Comparison of ENCODE assay signal across 8 cellular contexts in genomic region chr4:1289232-1290164, GRCh38. TPM values are rescaled to one million over a fixed set of nuclear protein-coding genes. Genes with fewer than 3 reads are reported as not detected.
A peak's percentile ranks its signal among the peaks of the same experiment; 100 is the strongest.
DNase-seq lines count a peak whose midpoint lies in the region; ATAC-seq and TF ChIP-seq lines count a peak whose summit lies in the region.

MAEA (plus strand) TSS chr4:1289891; CDS start chr4:1289914, 23 bp downstream.

- DNase-seq in DMS79 treated with DMSO at 0.1 percent for 48 hours (lab: John Stamatoyannopoulos, UW) (peak; percentile 66), Karpas-422 (peak; percentile 99), RKO (ENCODE audit: low spot score) (peak; percentile 97), activated T-helper 1 cell treated with Interleukin-2 at 50 U/mL for 16 hours (ENCODE audit: low read depth) (peak; percentile 96), esophagus squamous epithelium (lab: John Stamatoyannopoulos, UW) (peak; percentile 73), myocyte (ENCODE audit: low read depth) (peak; percentile 97)
- DNase-seq in stimulated activated CD8-positive, alpha-beta memory T cell treated with anti-CD3 and anti-CD28 coated beads, Interleukin-7, amount 100 ng/mL, for 48 hours (ENCODE audit: extremely low read depth in 1 of 2, low read depth in 1 of 2), result peak; percentile 95 to 96

- peak in 1 of 6 experiments; percentile 21 for TF ChIP-seq CTCF in esophagus squamous epithelium (IDR thresholded peaks at IDR 0.05)

- peak in 3 of 4 donors; percentile 40 to 90 (median 76) for TF ChIP-seq POLR2A in esophagus squamous epithelium (IDR thresholded peaks at IDR 0.05)

- peaks cover 43% of the 10 kb centered on the region for H3K4me1 ChIP-seq in Karpas-422 (ENCODE audit: low read length)
- peaks cover 19 to 51% (median 37%) of the 10 kb centered on the region in 3 donors for H3K4me1 ChIP-seq in esophagus squamous epithelium

- ATAC-seq in GM21825 (IDR thresholded peaks at IDR 0.05; ENCODE audit: unreplicated experiment), result peak; percentile 86

- intact Hi-C loops in esophagus squamous epithelium (cut with DNase I), result loop anchor here (5.0 kb wide), 1 partner anchor 58 kb away; the partner anchor contains the start of gene UVSSA

- H2AFZ ChIP-seq in Karpas-422 (ENCODE audit: low read length), result no peak within 1 kb of the TSS

- H3K27ac ChIP-seq in Karpas-422 (ENCODE audit: low read length), result no peak within 1 kb of the TSS
- peak within 1 kb of the TSS; percentile 96 to 100 (median 98) for H3K27ac ChIP-seq in esophagus squamous epithelium

- 0 out of 2 replicates have a peak, but pooled peaks cover 2% of the 10 kb centered on the region for H3K9me3 ChIP-seq in Karpas-422 (ENCODE audit: low read length)
- no peaks in the 10 kb centered on the region for H3K9me3 ChIP-seq in esophagus squamous epithelium

- no peaks in the 10 kb centered on the region for H3K27me3 ChIP-seq in Karpas-422 (ENCODE audit: low read length)
- H3K27me3 ChIP-seq in esophagus squamous epithelium, result no peaks in the 10 kb centered on the region

- WGBS in esophagus squamous epithelium, 2 donors, result 1 to 11% methylated on average over 8 to 26 of the region's 95 CpGs

- H3K79me2 ChIP-seq in Karpas-422 (ENCODE audit: low read length), result peaks cover 48% of the 10 kb centered on the region

- peak within 1 kb of the TSS; percentile 90 for H3K4me2 ChIP-seq in Karpas-422 (ENCODE audit: low read depth, low read length, poor library complexity, severe bottlenecking)

- peak within 1 kb of the TSS; percentile 97 for H3K9ac ChIP-seq in Karpas-422 (ENCODE audit: low read length)

- H3K36me3 ChIP-seq in Karpas-422 (ENCODE audit: insufficient read depth, low read length), result no peaks in the 10 kb centered on the region
- no peaks in the 10 kb centered on the region for H3K36me3 ChIP-seq in esophagus squamous epithelium

- H3K4me3 ChIP-seq in Karpas-422 (ENCODE audit: low read length) (peak within 1 kb of the TSS; percentile 99), esophagus squamous epithelium (peak within 1 kb of the TSS; percentile 80 to 98 (median 92))

- peaks cover 32% of the 10 kb centered on the region for H4K20me1 ChIP-seq in Karpas-422 (ENCODE audit: insufficient read depth, low read depth, low read length)

- no peaks in the 10 kb centered on the region for H3K9me2 ChIP-seq in Karpas-422 (replicated peaks; ENCODE audit: insufficient read depth, low read length)

RNA-seq across cellular contexts. Expression of gene MAEA, which starts in this region (rescaled TPM):
- total RNA-seq in Karpas-422 (2014; rRNA removed; shearing (Covaris generic); ENCODE audit: low replicate concordance), result 31.3 and 54.0 TPM in 2 replicates
- total RNA-seq in esophagus squamous epithelium (10 to 100 TPM; 56.6 to 78.7 (median 67.5) TPM), myocyte (42.9 and 47.8 TPM in 2 replicates)
- polyA plus RNA-seq in myocyte (2012), result 54.0 TPM
